ENCODE assay signal across 8 cellular contexts in the genomic region with DNA sequence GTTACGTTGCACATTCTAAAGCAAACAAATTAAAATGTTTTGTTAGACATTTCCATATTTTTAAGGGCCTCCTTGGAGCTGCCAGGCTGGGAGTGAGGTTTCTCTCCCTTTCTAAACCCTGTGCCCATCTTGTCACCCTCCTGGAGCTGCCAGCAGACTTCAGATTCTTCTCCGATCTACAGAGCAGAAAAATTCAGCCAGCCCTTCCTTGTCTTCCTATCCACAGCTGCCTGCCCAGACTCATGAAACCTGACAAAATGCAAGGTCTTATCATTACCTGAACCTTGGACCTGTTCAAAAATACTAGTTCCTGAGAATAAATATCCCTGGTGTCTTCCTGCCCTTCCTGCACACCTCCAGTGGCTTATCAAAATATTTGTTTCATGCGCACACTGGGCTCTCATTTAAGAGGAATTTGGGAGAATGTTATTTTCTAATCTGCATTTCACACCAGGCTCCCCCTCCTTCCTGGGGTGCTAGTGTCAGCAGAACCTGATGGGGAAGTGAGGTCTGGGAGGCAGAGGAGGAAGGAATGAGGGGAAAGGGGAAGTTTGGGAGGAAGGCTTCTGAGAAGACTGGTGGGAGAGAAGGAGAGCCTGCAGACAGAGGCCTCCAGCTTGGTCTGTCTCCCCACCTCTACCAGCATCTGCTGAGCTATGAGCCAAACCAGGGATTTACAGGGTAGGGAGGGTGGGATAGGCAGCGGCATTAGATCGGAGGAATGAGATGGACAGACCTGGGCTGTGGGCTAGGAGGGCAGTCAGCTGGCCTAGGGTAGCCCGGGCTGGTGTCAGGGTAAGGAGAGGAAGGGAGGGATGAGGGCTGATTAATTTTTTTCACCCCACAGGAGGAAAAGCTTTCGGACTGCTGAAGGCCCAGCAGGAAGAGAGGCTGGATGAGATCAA. TPM values are rescaled to one million over a fixed set of nuclear protein-coding genes. Genes with fewer than 3 reads are reported as not detected.
DNase-seq lines count a peak whose midpoint lies in the region; ATAC-seq and TF ChIP-seq lines count a peak whose summit lies in the region.

AIF1 (plus strand) TSS at position 561 of the 905 bp plus-strand sequence; CDS start at position 657, 96 bp downstream.

- no peaks in the 10 kb centered on the region for H3K27me3 Mint-ChIP-seq in T-helper 2 cell treated with Interferon-gamma antibody and Interleukin-4, amounts not matched to agents 5 μg/mL and 100 μg/mL, for 36 hours (ENCODE audit: low read depth)

- H3K4me3 Mint-ChIP-seq in T-helper 2 cell treated with Interferon-gamma antibody and Interleukin-4, amounts not matched to agents 5 μg/mL and 100 μg/mL, for 36 hours, result peak within 1 kb of the TSS; percentile 81

- H3K4me1 Mint-ChIP-seq in T-helper 2 cell treated with Interferon-gamma antibody and Interleukin-4, amounts not matched to agents 5 μg/mL and 100 μg/mL, for 36 hours (ENCODE audit: low read depth), result peaks cover 33% of the 10 kb centered on the region

- CTCF ChIA-PET in HEK293T (lab: Yijun Ruan, JAX), result no interaction called here

- POLR2A ChIA-PET in HEK293T (lab: Yijun Ruan, JAX), result interaction anchor here (1.0 to 2.0 kb wide), 2 partner anchors 38 to 50 kb away, joined by 3 to 6 read pairs; partner anchors contain the start of genes BAG6 and GPANK1

- no peaks in the 10 kb centered on the region for H3K9me3 Mint-ChIP-seq in T-helper 2 cell treated with Interferon-gamma antibody and Interleukin-4, amounts not matched to agents 5 μg/mL and 100 μg/mL, for 36 hours

- WGBS in hepatocyte (ENCODE audit: low lambda C conversion rate, missing lambda C conversion rate), result 58% methylated on average over 7 of the region's 7 CpGs

- H4K20me1 ChIP-seq in hepatocyte (ENCODE audit: insufficient read depth, poor library complexity, severe bottlenecking), result no peaks in the 10 kb centered on the region

- peak; percentile 17 for ATAC-seq in GM19324 (IDR thresholded peaks at IDR 0.05; ENCODE audit: low FRiP score, unreplicated experiment)
- no peak for ATAC-seq in GM21526 (IDR thresholded peaks at IDR 0.05; ENCODE audit: low FRiP score, unreplicated experiment)
- ATAC-seq in HG02623 (IDR thresholded peaks at IDR 0.05; ENCODE audit: unreplicated experiment), result no peak

- no peaks in the 10 kb centered on the region for H3K9me2 ChIP-seq in hepatocyte (replicated peaks; ENCODE audit: insufficient read depth)

- peak within 1 kb of the TSS; percentile 70 for H3K4me2 ChIP-seq in hepatocyte

- peak within 1 kb of the TSS in 2 of 3 donors; percentile 20 to 33 for H3K9ac ChIP-seq in skeletal muscle tissue (ENCODE audit: low read depth in 1 of 3, low read length in 3 of 3)

- H3K79me2 ChIP-seq in hepatocyte, result no peaks in the 10 kb centered on the region

- peak within 1 kb of the TSS; percentile 76 for H3K27ac ChIP-seq in hepatocyte
- H3K27ac ChIP-seq in skeletal muscle tissue (ENCODE audit: low read depth, low read length), result no peak within 1 kb of the TSS

- H3K9me3 ChIP-seq in hepatocyte (ENCODE audit: low read depth) (no peaks in the 10 kb centered on the region), skeletal muscle tissue (ENCODE audit: control insufficient read depth in 3 of 3, low read length in 3 of 3) (no peaks in the 10 kb centered on the region)

- H3K27me3 ChIP-seq in hepatocyte, result no peaks in the 10 kb centered on the region
- no peaks in the 10 kb centered on the region for H3K27me3 ChIP-seq in skeletal muscle tissue (ENCODE audit: control insufficient read depth in 3 of 3, insufficient read depth in 3 of 3, low read length in 3 of 3)

- no peak within 1 kb of the TSS for H2AFZ ChIP-seq in hepatocyte

- TF ChIP-seq CTCF in hepatocyte (IDR thresholded peaks at IDR 0.05; ENCODE audit: poor library complexity), result no peak

- no peak for DNase-seq in T-helper 2 cell treated with Interferon-gamma antibody and Interleukin-4, amounts not matched to agents 5 μg/mL and 100 μg/mL, for 36 hours (ENCODE audit: low spot score)
- peak; percentile 33 for DNase-seq in hepatocyte (ENCODE audit: low spot score)
- no peak for DNase-seq in HEK293T (ENCODE audit: extremely low spot score)
- DNase-seq in cerebellum (ENCODE audit: low spot score), result no peak

- H3K4me1 ChIP-seq in hepatocyte (ENCODE audit: insufficient read depth) (peaks cover 11% of the 10 kb centered on the region), skeletal muscle tissue (ENCODE audit: control insufficient read depth in 3 of 3, insufficient read depth in 3 of 3, low read length in 3 of 3) (peaks cover 0 to 3% (median 0%) of the 10 kb centered on the region in 3 donors)

- no peaks in the 10 kb centered on the region for H3K36me3 ChIP-seq in hepatocyte (replicated peaks; ENCODE audit: insufficient read depth, low read depth)
- H3K36me3 ChIP-seq in skeletal muscle tissue (ENCODE audit: control insufficient read depth in 3 of 3, insufficient read depth in 3 of 3, low read length in 3 of 3), result no peaks in the 10 kb centered on the region

- peaks cover 9% of the 10 kb centered on the region for H3K36me3 Mint-ChIP-seq in T-helper 2 cell treated with Interferon-gamma antibody and Interleukin-4, amounts not matched to agents 5 μg/mL and 100 μg/mL, for 36 hours (ENCODE audit: low read depth)

- H3K4me3 ChIP-seq in hepatocyte (no peak within 1 kb of the TSS), skeletal muscle tissue (ENCODE audit: low read length in 3 of 3) (peak within 1 kb of the TSS in 2 of 3 donors; percentile 6 to 43)

- H3K27ac Mint-ChIP-seq in T-helper 2 cell treated with Interferon-gamma antibody and Interleukin-4, amounts not matched to agents 5 μg/mL and 100 μg/mL, for 36 hours, result peak within 1 kb of the TSS; percentile 90

TF ChIP-seq in HEK293T, 16 proteins besides CTCF, POLR2A, EP300 and RAD21:
- TF ChIP-seq FOXA1 (IDR thresholded peaks at IDR 0.05) (no peak), TARDBP (IDR thresholded peaks at IDR 0.05) (no peak), CTBP1 (IDR thresholded peaks at IDR 0.05; ENCODE audit: borderline replicate concordance) (no peak), SUZ12 (IDR thresholded peaks at IDR 0.05) (no peak), LEF1 (IDR thresholded peaks at IDR 0.05; ENCODE audit: borderline replicate concordance) (no peak), PKNOX1 (IDR thresholded peaks at IDR 0.05) (no peak), SP1 (IDR thresholded peaks at IDR 0.05) (no peak), FOXM1 (IDR thresholded peaks at IDR 0.05; ENCODE audit: borderline replicate concordance) (no peak), FOXK2 (IDR thresholded peaks at IDR 0.05) (no peak), NFRKB (IDR thresholded peaks at IDR 0.05) (no peak), L3MBTL2 (conservative IDR thresholded peaks at IDR 0.05) (no peak), BHLHE40 (IDR thresholded peaks at IDR 0.05; ENCODE audit: borderline replicate concordance) (no peak), ZNF384 (IDR thresholded peaks at IDR 0.05) (no peak), ARNT (IDR thresholded peaks at IDR 0.05) (no peak), ELF4 (IDR thresholded peaks at IDR 0.05) (no peak), HDGF (IDR thresholded peaks at IDR 0.05; ENCODE audit: borderline replicate concordance) (no peak)

RNA-seq across cellular contexts. Expression of gene AIF1, which starts in this region (rescaled TPM):
- total RNA-seq in hepatocyte (4.1 and 4.6 TPM in 2 replicates), skeletal muscle tissue (19.8 TPM), cerebellum (6.4 TPM)
- 7.2 and 12.8 TPM in 2 replicates for polyA plus RNA-seq in hepatocyte
